ENCODE assay signal across 20 cellular contexts in genomic region chr4:174314274-174314673, GRCh38.
"Had no signal": no experiment of that assay in that cellular context is flagged by ENCODE, and none has a peak within 500 bp of the region (broad histone marks: within the 10 kb centered on the region; RNA-seq: fewer than 3 reads in every experiment).

No MANE protein-coding gene starts in this region.

- H3K9me3 ChIP-seq: esophagus squamous epithelium, heart right ventricle, pancreas, prostate gland, tibial nerve had no signal

- H3K4me3 Mint-ChIP-seq: activated CD4-positive, alpha-beta memory T cell treated with anti-CD3 and anti-CD28 coated beads for 36 hours; activated T-cell treated with anti-CD3 and anti-CD28 coated beads, Interleukin-2, amount 50 U/mL, for 24 hours; naive thymus-derived CD4-positive, alpha-beta T cell; neural crest cell had no signal

- H3K4me1 Mint-ChIP-seq: neural crest cell had no signal

- DNase-seq: activated CD4-positive, alpha-beta memory T cell treated with anti-CD3 and anti-CD28 coated beads for 36 hours; activated CD8-positive, alpha-beta memory T cell treated with anti-CD3 and anti-CD28 coated beads, Interleukin-2, amount 50 U/mL, for 48 hours; activated gamma-delta T cell treated with Interleukin-2 at 50 U/mL for 16 hours; activated naive CD4-positive, alpha-beta T cell treated with anti-CD3 and anti-CD28 coated beads, Interleukin-2, amount 50 U/mL, for 16 hours; activated T-cell treated with anti-CD3 and anti-CD28 coated beads, Interleukin-2, amount 50 U/mL, for 24 hours; amniotic stem cell; caudate nucleus; cortex of kidney; esophagus squamous epithelium; heart right ventricle; naive thymus-derived CD4-positive, alpha-beta T cell; nucleus accumbens; pancreas; stimulated activated CD4-positive, alpha-beta T cell treated with anti-CD3 and anti-CD28 coated beads, Interleukin-2, amount 100 ng/mL, for 48 hours; stimulated activated naive CD4-positive, alpha-beta T cell treated with Interleukin-2 at 50 U/mL for 16 hours; T-helper 1 cell had no signal

- H3K27ac Mint-ChIP-seq: activated CD4-positive, alpha-beta memory T cell treated with anti-CD3 and anti-CD28 coated beads for 36 hours had no signal

- H3K27me3 Mint-ChIP-seq: activated CD4-positive, alpha-beta memory T cell treated with anti-CD3 and anti-CD28 coated beads for 36 hours; activated T-cell treated with anti-CD3 and anti-CD28 coated beads, Interleukin-2, amount 50 U/mL, for 24 hours; naive thymus-derived CD4-positive, alpha-beta T cell had no signal

- ATAC-seq: left lobe of liver; naive thymus-derived CD4-positive, alpha-beta T cell; pancreas had no signal
